ENCODE assay signal across 8 cellular contexts in the genomic region with DNA sequence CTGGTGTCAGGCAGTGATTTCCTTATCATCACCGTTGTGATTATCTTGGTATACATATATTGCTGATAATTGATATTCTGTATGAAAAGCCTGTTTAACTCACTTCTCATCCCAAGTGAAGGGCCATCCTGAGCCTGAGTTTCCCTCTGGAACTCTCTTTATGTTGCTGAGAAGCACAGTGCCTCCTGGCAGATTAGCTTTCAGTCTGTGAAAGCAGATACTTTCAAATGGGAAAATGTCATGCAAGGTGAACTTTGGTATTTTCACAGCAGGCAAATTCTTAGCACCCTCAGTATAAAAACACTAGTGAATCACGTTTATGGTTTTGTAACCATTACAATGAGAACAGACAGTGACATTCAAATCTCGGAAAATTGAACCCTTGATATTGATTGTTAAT.
DNase-seq lines count a peak whose midpoint lies in the region; ATAC-seq, FAIRE-seq and TF ChIP-seq lines count a peak whose summit lies in the region.
"Not testable (repeated sequence)": the region's sequence is repeated elsewhere in the genome, so short reads cannot be mapped to it uniquely, and the experiment has no call there.

No MANE protein-coding gene starts in this region.

- not testable (repeated sequence) for H4K91ac ChIP-seq in H9 (ENCODE audit: insufficient read length, low read depth, low read length)

- not testable (repeated sequence) for H3K27me3 Mint-ChIP-seq in H9 (ENCODE audit: low read depth)

- not testable (repeated sequence) for BruUV-seq in HepG2 (replicated peaks; lab: Mats Ljungman, UMichigan)

- peaks cover 54 to 58% of the 10 kb centered on the region in 2 experiments for H3K4me1 Mint-ChIP-seq in H9

- H2BK20ac ChIP-seq in H9 (ENCODE audit: low read depth, low read length, poor library complexity, severe bottlenecking): not testable (repeated sequence)

- not testable (repeated sequence) for TF ChIP-seq EP300 in HepG2 (IDR thresholded peaks at IDR 0.05; ENCODE audit: low read depth in 2 of 2, low read length in 2 of 2); HepG2 (CRISPR knock-in tag; IDR thresholded peaks at IDR 0.05; ENCODE audit: borderline replicate concordance)

- H3K9me3 Mint-ChIP-seq in H9: peaks cover 14 to 17% of the 10 kb centered on the region in 2 experiments

- WGBS in H9 (ENCODE audit: extremely low coverage, insufficient read length, low lambda C conversion rate): no CpG with 5 or more reads among the region's 3 CpGs
- WGBS in HepG2 (ENCODE audit: low lambda C conversion rate): 49% methylated on average over 3 of the region's 3 CpGs

- H2BK120ac ChIP-seq in H9 (ENCODE audit: low read depth, low read length, poor library complexity, severe bottlenecking): not testable (repeated sequence)

- TF ChIP-seq CTCF in H9 (conservative IDR thresholded peaks at IDR 0.05); HepG2 (CRISPR knock-in tag; IDR thresholded peaks at IDR 0.05); osteoblast (IDR thresholded peaks at IDR 0.05; ENCODE audit: extremely low read depth, low read depth, low read length): not testable (repeated sequence)

- H3K27me3 ChIP-seq in H9 (ENCODE audit: insufficient read depth, low read length); HepG2 (ENCODE audit: control insufficient read depth in 1 of 2, insufficient read depth in 2 of 2, low read length in 2 of 2); osteoblast (ENCODE audit: insufficient read depth, low read length): not testable (repeated sequence)

- DNase-seq in DMS 273 (lab: John Stamatoyannopoulos, UW; ENCODE audit: unreplicated experiment) (peak; percentile 13), LHCN-M2 (ENCODE audit: low read depth) (peak; percentile 59), brain pericyte (ENCODE audit: low read depth, low spot score) (peak; percentile 3), fibroblast of peridontal ligament (ENCODE audit: extremely low read depth) (peak; percentile 25), HepG2 (ENCODE audit: low spot score) (peak; percentile 9)
- DNase-seq in H9; SK-N-MC (ENCODE audit: low read depth, low spot score); osteoblast (ENCODE audit: insufficient read length, low spot score, missing footprints): not testable (repeated sequence)

- not testable (repeated sequence) for TF ChIP-seq POLR2A in HepG2 (IDR thresholded peaks at IDR 0.05; ENCODE audit: insufficient read depth in 1 of 2, low read depth in 2 of 2, low read length in 2 of 2)

- peak overlapping the region; percentile 83 to 90 (median 88); a peak in 6 of 7 replicates for H3K27ac Mint-ChIP-seq in H9

- H3K4me1 ChIP-seq in H9 (ENCODE audit: insufficient read depth, low read length): not testable (repeated sequence)
- H3K4me1 ChIP-seq in HepG2 (ENCODE audit: insufficient read depth, low read length): peaks cover 17% of the 10 kb centered on the region
- peaks cover 35% of the 10 kb centered on the region for H3K4me1 ChIP-seq in osteoblast (ENCODE audit: insufficient read depth, low read length)

- H4K20me1 ChIP-seq in H9 (ENCODE audit: control insufficient read depth, insufficient read depth, insufficient read length); HepG2 (ENCODE audit: insufficient read depth, low read length); osteoblast (ENCODE audit: insufficient read depth, low read length): not testable (repeated sequence)

- POLR2A ChIA-PET in HepG2 (lab: Yijun Ruan, JAX): not testable (repeated sequence)

- not testable (repeated sequence) for H3K79me2 ChIP-seq in H9 (ENCODE audit: insufficient read depth, low read length); HepG2 (ENCODE audit: insufficient read depth, low read length)
- H3K79me2 ChIP-seq in osteoblast (ENCODE audit: insufficient read depth, low read length): peaks cover 26% of the 10 kb centered on the region

- H3K14ac ChIP-seq in H9 (ENCODE audit: insufficient read depth, low read length): not testable (repeated sequence)

- not testable (repeated sequence) for H2BK5ac ChIP-seq in H9 (ENCODE audit: insufficient read length, low read length)

- H3K23ac ChIP-seq in H9 (ENCODE audit: insufficient read length, low read depth, low read length): not testable (repeated sequence)

- not testable (repeated sequence) for H3K36me3 ChIP-seq in SK-N-MC (ENCODE audit: insufficient read depth, low read length); HepG2 (replicated peaks in 1 of 2; ENCODE audit: control insufficient read depth in 1 of 2, insufficient read depth in 2 of 2, low read length in 2 of 2); osteoblast (ENCODE audit: insufficient read depth, low read length)

- intact Hi-C loops in HepG2 (cut with micrococcal nuclease; ENCODE audit: unreplicated experiment): not testable (repeated sequence)

- not testable (repeated sequence) for H3T11ph ChIP-seq in H9 (ENCODE audit: low read length)

- H4K8ac ChIP-seq in H9 (replicated peaks; ENCODE audit: insufficient read length, low read depth, low read length): not testable (repeated sequence)

- not testable (repeated sequence) for H2AK5ac ChIP-seq in H9 (ENCODE audit: insufficient read length, low read length)

- H3K9me3 ChIP-seq in H9 (ENCODE audit: control insufficient read depth, low read depth, low read length); SK-N-MC (ENCODE audit: low read depth, low read length); HepG2 (ENCODE audit: low read length); osteoblast (ENCODE audit: low read depth, low read length): not testable (repeated sequence)

- not testable (repeated sequence) for H3K56ac ChIP-seq in H9 (ENCODE audit: insufficient read length, low read depth, low read length)

- not testable (repeated sequence) for FAIRE-seq in HepG2 (lab: Jason Lieb, UNC)

- not testable (repeated sequence) for H3K4me3 Mint-ChIP-seq in H9

- ATAC-seq in HepG2: peak; percentile 50

- not testable (repeated sequence) for H4K5ac ChIP-seq in H9 (ENCODE audit: insufficient read length, low read depth, low read length)

- not testable (repeated sequence) for H3K18ac ChIP-seq in H9 (ENCODE audit: insufficient read length, low read depth, low read length)

- H2AFZ ChIP-seq in H9 (ENCODE audit: low read length); HepG2 (ENCODE audit: low read length): not testable (repeated sequence)
- H2AFZ ChIP-seq in osteoblast (ENCODE audit: low read length): peak overlapping the region; percentile 37

- H3K23me2 ChIP-seq in H9 (ENCODE audit: insufficient read length, low read depth, low read length, poor library complexity, severe bottlenecking): not testable (repeated sequence)

- CTCF ChIA-PET in HepG2 (lab: Yijun Ruan, JAX; ENCODE audit: low intra/inter-chr PET ratio, low total read pairs): not testable (repeated sequence)

- not testable (repeated sequence) for TF ChIP-seq RAD21 in HepG2 (CRISPR knock-in tag; IDR thresholded peaks at IDR 0.05)

- H3K36me3 Mint-ChIP-seq in H9 (ENCODE audit: insufficient read depth in 1 of 3, low read depth in 3 of 3): peaks cover 8 to 15% (median 10%) of the 10 kb centered on the region in 3 experiments

- H3K4ac ChIP-seq in H9 (ENCODE audit: low read depth, low read length): not testable (repeated sequence)

- not testable (repeated sequence) for H3K27ac ChIP-seq in H9 (ENCODE audit: insufficient read length, low read depth, low read length); HepG2 (ENCODE audit: extremely low read length, insufficient read depth, low read length)
- H3K27ac ChIP-seq in SK-N-MC: 0 out of 2 replicates have a peak overlapping the region, but pooled peaks have one; percentile 16
- H3K27ac ChIP-seq in osteoblast (ENCODE audit: low read depth, low read length): peak overlapping the region; percentile 37

- H2BK15ac ChIP-seq in H9 (ENCODE audit: low read depth, low read length): not testable (repeated sequence)

- not testable (repeated sequence) for H3K4me2 ChIP-seq in H9 (ENCODE audit: insufficient read depth, insufficient read length, low read length); HepG2 (ENCODE audit: low read depth, low read length); osteoblast (ENCODE audit: insufficient read depth, low read length)

- H2BK12ac ChIP-seq in H9 (ENCODE audit: insufficient read length, low read depth, low read length): not testable (repeated sequence)

- H3K79me1 ChIP-seq in H9 (ENCODE audit: insufficient read depth, low read depth, low read length, poor library complexity, severe bottlenecking): not testable (repeated sequence)

- in situ Hi-C loops in HepG2 (cut with HindIII; ENCODE audit: extremely low pct_ligation_motif_present, low pct_unique_long_range_greater_than_20kb): not testable (repeated sequence)

- H3K9ac ChIP-seq in H9 (ENCODE audit: extremely low read depth, insufficient read length, low read length); SK-N-MC (ENCODE audit: insufficient read length); HepG2 (ENCODE audit: insufficient read depth, low read depth, low read length): not testable (repeated sequence)

- H3K4me3 ChIP-seq in SK-N-MC; HepG2 (replicated peaks in 1 of 3; ENCODE audit: insufficient read depth in 1 of 3, low read depth in 2 of 3, low read length in 3 of 3); osteoblast (ENCODE audit: insufficient read depth, low read length): not testable (repeated sequence)

TF ChIP-seq in HepG2, 621 proteins besides CTCF, POLR2A, EP300 and RAD21:
- TF ChIP-seq SOX5 (CRISPR knock-in tag; IDR thresholded peaks at IDR 0.05; ENCODE audit: borderline replicate concordance): 0 out of 2 replicates have a peak, but pooled peaks have one; percentile 21
- TF ChIP-seq HNF4A (CRISPR knock-in tag; IDR thresholded peaks at IDR 0.05): 0 out of 2 replicates have a peak, but pooled peaks have one; percentile 8
- TF ChIP-seq, protein P1, sequence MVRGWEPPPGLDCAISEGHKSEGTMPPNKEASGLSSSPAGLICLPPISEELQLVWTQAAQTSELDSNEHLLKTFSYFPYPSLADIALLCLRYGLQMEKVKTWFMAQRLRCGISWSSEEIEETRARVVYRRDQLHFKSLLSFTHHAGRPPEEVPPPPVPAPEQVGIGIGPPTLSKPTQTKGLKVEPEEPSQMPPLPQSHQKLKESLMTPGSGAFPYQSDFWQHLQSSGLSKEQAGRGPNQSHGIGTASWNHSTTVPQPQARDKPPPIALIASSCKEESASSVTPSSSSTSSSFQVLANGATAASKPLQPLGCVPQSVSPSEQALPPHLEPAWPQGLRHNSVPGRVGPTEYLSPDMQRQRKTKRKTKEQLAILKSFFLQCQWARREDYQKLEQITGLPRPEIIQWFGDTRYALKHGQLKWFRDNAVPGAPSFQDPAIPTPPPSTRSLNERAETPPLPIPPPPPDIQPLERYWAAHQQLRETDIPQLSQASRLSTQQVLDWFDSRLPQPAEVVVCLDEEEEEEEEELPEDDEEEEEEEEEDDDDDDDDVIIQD (CRISPR knock-in tag; IDR thresholded peaks at IDR 0.05; ENCODE audit: low read depth): peak; percentile 15; the same call in 1 of the 2 replicates
